ENCODE assay signal across 20 cellular contexts in the genomic region with DNA sequence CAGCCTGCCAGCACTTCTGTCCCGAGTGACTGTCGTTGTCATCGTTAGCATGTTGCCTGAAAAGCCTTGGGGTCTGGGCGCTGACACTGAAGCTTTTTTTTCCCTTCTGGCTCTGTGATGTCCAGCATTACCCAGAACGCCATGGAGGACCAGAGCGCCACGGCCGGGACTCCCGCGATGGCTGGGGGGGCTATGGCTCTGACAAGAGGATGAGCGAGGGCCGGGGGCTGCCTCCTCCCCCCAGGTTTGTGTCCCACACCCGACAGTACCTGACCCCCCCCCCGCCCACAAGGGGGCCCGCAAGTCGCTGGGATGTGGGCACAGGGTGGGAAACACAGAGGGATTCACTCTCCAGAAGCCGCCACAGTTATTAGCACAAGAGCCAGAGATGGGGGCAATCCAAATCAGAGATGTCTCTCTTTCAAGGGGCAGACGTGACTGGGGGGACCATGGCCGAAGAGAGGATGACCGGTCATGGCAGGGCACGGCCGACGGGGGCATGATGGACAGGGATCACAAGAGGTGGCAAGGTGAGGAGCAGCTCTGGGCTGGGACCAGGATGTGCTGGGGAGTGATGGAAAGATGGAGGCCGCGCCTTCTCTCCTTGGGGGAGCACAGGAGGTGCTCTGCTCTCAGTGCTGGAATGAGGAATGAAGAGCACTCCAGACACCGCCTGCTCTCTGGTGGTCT. TPM values are rescaled to one million over a fixed set of nuclear protein-coding genes. Genes with fewer than 3 reads are reported as not detected.
DNase-seq lines count a peak whose midpoint lies in the region; ATAC-seq and TF ChIP-seq lines count a peak whose summit lies in the region.
"Had no signal": no experiment of that assay in that cellular context is flagged by ENCODE, and none has a peak within 500 bp of the region (broad histone marks: within the 10 kb centered on the region; RNA-seq: fewer than 3 reads in every experiment).

No MANE protein-coding gene starts in this region.

- H3K27me3 Mint-ChIP-seq in WTC11 (ENCODE audit: low read depth): no peaks in the 10 kb centered on the region
- no peaks in the 10 kb centered on the region for H3K27me3 Mint-ChIP-seq in stimulated activated naive B cell treated with anti-CD40 and anti-IgM and Interleukin-4, amounts not matched to agents 10 μg/mL and 1 μg/mL and 100 μg/mL, for 72 hours

- peaks cover 11% of the 10 kb centered on the region for H3K4me1 Mint-ChIP-seq in WTC11
- peaks cover 0 to 6% of the 10 kb centered on the region in 2 donors for H3K4me1 Mint-ChIP-seq in stimulated activated naive B cell treated with anti-CD40 and anti-IgM and Interleukin-4, amounts not matched to agents 10 μg/mL and 1 μg/mL and 100 μg/mL, for 72 hours

- no peaks in the 10 kb centered on the region for H3K9me3 Mint-ChIP-seq in WTC11
- no peaks in the 10 kb centered on the region for H3K9me3 Mint-ChIP-seq in stimulated activated naive B cell treated with anti-CD40 and anti-IgM and Interleukin-4, amounts not matched to agents 10 μg/mL and 1 μg/mL and 100 μg/mL, for 72 hours
- H3K9me3 Mint-ChIP-seq: T-helper 2 cell treated with Interferon-gamma antibody and Interleukin-4, amounts not matched to agents 5 μg/mL and 100 μg/mL, for 36 hours had no signal

- ATAC-seq in Right ventricle myocardium superior (ENCODE audit: poor library complexity) (no peak), Right ventricle myocardium inferior (no peak), WTC11 (no peak; the same call in 1 of the 2 replicates), GM19467 (IDR thresholded peaks at IDR 0.05; ENCODE audit: unreplicated experiment) (no peak)
- no peak for ATAC-seq in stimulated activated naive B cell treated with anti-CD40 and anti-IgM and Interleukin-4, amounts not matched to agents 10 μg/mL and 1 μg/mL and 100 μg/mL, for 72 hours (replicated peaks)
- ATAC-seq: upper lobe of right lung had no signal

- no peaks in the 10 kb centered on the region for H3K9me3 ChIP-seq in liver (ENCODE audit: control insufficient read depth in 4 of 4, low read length in 3 of 4)
- no peaks in the 10 kb centered on the region for H3K9me3 ChIP-seq in A673 (ENCODE audit: low read depth, low read length, poor library complexity, severe bottlenecking)
- H3K9me3 ChIP-seq: BLaER1, upper lobe of right lung had no signal

- CTCF ChIA-PET in WTC11 (lab: Charles Lee): interaction anchor here (0.9 to 4.1 kb wide), 3 partner anchors 20 to 22 kb away, joined by 3 to 15 read pairs (median 7); a partner anchor contains a TSS
- CTCF ChIA-PET in A673 (lab: Charles Lee): no interaction called here

- TF ChIP-seq CTCF in WTC11 (IDR thresholded peaks at IDR 0.05) (no peak), liver (IDR thresholded peaks at IDR 0.05; ENCODE audit: low read depth, low read length, missing input control) (no peak), A673 (conservative IDR thresholded peaks at IDR 0.05; ENCODE audit: low read depth, low read length) (no peak)

- H3K9ac ChIP-seq in liver (ENCODE audit: low read depth in 1 of 2, low read length in 2 of 2): no peak overlapping the region
- H3K9ac ChIP-seq: BLaER1 had no signal

- no peak overlapping the region for H3K4me3 Mint-ChIP-seq in WTC11
- H3K4me3 Mint-ChIP-seq in stimulated activated naive B cell treated with anti-CD40 and anti-IgM and Interleukin-4, amounts not matched to agents 10 μg/mL and 1 μg/mL and 100 μg/mL, for 72 hours: no peak overlapping the region
- H3K4me3 Mint-ChIP-seq: T-helper 2 cell treated with Interferon-gamma antibody and Interleukin-4, amounts not matched to agents 5 μg/mL and 100 μg/mL, for 36 hours had no signal

- H3K36me3 ChIP-seq in liver (ENCODE audit: control insufficient read depth in 4 of 4, insufficient read depth in 3 of 4, low read depth in 1 of 4, low read length in 3 of 4): peaks cover 27 to 75% (median 52%) of the 10 kb centered on the region in 4 donors
- peaks cover 78% of the 10 kb centered on the region for H3K36me3 ChIP-seq in A673 (ENCODE audit: insufficient read depth, low read length, poor library complexity, severe bottlenecking)

- no TSS peak for BruUV-seq in A673 (replicated peaks; lab: Mats Ljungman, UMichigan)

- TF ChIP-seq RAD21 in liver (IDR thresholded peaks at IDR 0.05): no peak

- POLR2A ChIA-PET in WTC11 (lab: Charles Lee): interaction anchor here (0.5 kb wide), 1 partner anchor 730 kb away, joined by 4 read pairs; no protein-coding TSS in a partner anchor
- POLR2A ChIA-PET in A673 (lab: Charles Lee; ENCODE audit: low non-redundant PET): interaction anchor here (0.6 kb wide), 1 partner anchor 864 kb away, joined by 5 read pairs; a partner anchor contains a TSS

- H3K4me1 ChIP-seq in liver (ENCODE audit: control insufficient read depth in 4 of 4, insufficient read depth in 4 of 4, low read length in 3 of 4) (peaks cover 2 to 21% (median 13%) of the 10 kb centered on the region in 4 donors), A673 (ENCODE audit: insufficient read depth, low read length, poor library complexity, severe bottlenecking) (no peaks in the 10 kb centered on the region)
- H3K4me1 ChIP-seq: upper lobe of right lung had no signal

- H3K36me3 Mint-ChIP-seq in WTC11: peaks cover 66% of the 10 kb centered on the region
- H3K36me3 Mint-ChIP-seq in stimulated activated naive B cell treated with anti-CD40 and anti-IgM and Interleukin-4, amounts not matched to agents 10 μg/mL and 1 μg/mL and 100 μg/mL, for 72 hours: peaks cover 37 to 65% of the 10 kb centered on the region in 2 donors

- intact Hi-C loops in Right ventricle myocardium superior (cut with DNase I): no loop called here
- intact Hi-C loops in Right ventricle myocardium inferior (cut with DNase I): no loop called here
- intact Hi-C loops in A673 (cut with micrococcal nuclease; ENCODE audit: unreplicated experiment): no loop called here

- peak overlapping the region; percentile 86; the same call in 1 of the 2 replicates for H3K27ac Mint-ChIP-seq in WTC11
- peak overlapping the region; percentile 65 for H3K27ac Mint-ChIP-seq in stimulated activated naive B cell treated with anti-CD40 and anti-IgM and Interleukin-4, amounts not matched to agents 10 μg/mL and 1 μg/mL and 100 μg/mL, for 72 hours
- H3K27ac Mint-ChIP-seq: T-helper 2 cell treated with Interferon-gamma antibody and Interleukin-4, amounts not matched to agents 5 μg/mL and 100 μg/mL, for 36 hours had no signal

- H3K27ac ChIP-seq in liver (ENCODE audit: low read depth in 1 of 2, low read length in 2 of 2): peak overlapping the region; percentile 16 to 84
- no peak overlapping the region for H3K27ac ChIP-seq in A673 (ENCODE audit: low read depth, low read length, poor library complexity, severe bottlenecking)
- H3K27ac ChIP-seq: BLaER1, upper lobe of right lung had no signal

- H3K4me3 ChIP-seq in liver (ENCODE audit: low read depth in 1 of 3, low read length in 3 of 3) (no peak overlapping the region), A673 (ENCODE audit: low read depth, low read length, poor library complexity, severe bottlenecking) (no peak overlapping the region)
- H3K4me3 ChIP-seq: BLaER1, upper lobe of right lung had no signal

- DNase-seq in Right ventricle myocardium superior (peak; percentile 33), Right ventricle myocardium inferior (ENCODE audit: missing footprints) (no peak), WTC11 (ENCODE audit: low spot score) (no peak), NCI-H446 treated with DMSO at 0.1 percent for 48 hours (lab: John Stamatoyannopoulos, UW) (no peak), A673 (ENCODE audit: low spot score) (no peak)
- no peak for DNase-seq in stimulated activated naive B cell treated with anti-CD40 and anti-IgM and Interleukin-4, amounts not matched to agents 10 μg/mL and 1 μg/mL and 100 μg/mL, for 72 hours
- DNase-seq: activated CD4-positive, alpha-beta T cell treated with anti-CD3 and anti-CD28 coated beads, Interleukin-2, amount 50 U/mL, for 48 hours; activated CD8-positive, alpha-beta memory T cell treated with anti-CD3 and anti-CD28 coated beads, Interleukin-2, amount 50 U/mL, for 48 hours; activated gamma-delta T cell treated with Interleukin-2 at 50 U/mL for 16 hours; amygdala; KBM-7; NCI-H146; NCI-H524; NK-92 treated with Interleukin-12 subunit alpha and Interleukin-12 subunit beta, amount 100 ng/mL, for 24 hours; retina; upper lobe of right lung had no signal

- 92% methylated on average over 26 of the region's 26 CpGs for WGBS in liver

- no peaks in the 10 kb centered on the region for H3K27me3 ChIP-seq in liver (ENCODE audit: control insufficient read depth in 4 of 4, insufficient read depth in 4 of 4, low read length in 3 of 4)
- no peaks in the 10 kb centered on the region for H3K27me3 ChIP-seq in A673 (replicated peaks; ENCODE audit: insufficient read depth, low read depth, low read length, poor library complexity)
- H3K27me3 ChIP-seq: BLaER1, upper lobe of right lung had no signal

TF ChIP-seq in liver, 16 proteins besides CTCF, POLR2A, EP300 and RAD21 (continues in another document):
- no peak for TF ChIP-seq NR2F2 (IDR thresholded peaks at IDR 0.05)
- TF ChIP-seq, protein P1, sequence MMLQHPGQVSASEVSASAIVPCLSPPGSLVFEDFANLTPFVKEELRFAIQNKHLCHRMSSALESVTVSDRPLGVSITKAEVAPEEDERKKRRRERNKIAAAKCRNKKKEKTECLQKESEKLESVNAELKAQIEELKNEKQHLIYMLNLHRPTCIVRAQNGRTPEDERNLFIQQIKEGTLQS (IDR thresholded peaks at IDR 0.05): no peak

RNA-seq across cellular contexts. Expression of a gene that starts 13.2 kb away (rescaled TPM):
- total RNA-seq in Right ventricle myocardium superior (165 TPM), Right ventricle myocardium inferior (172 TPM), WTC11 (2021) (30.0 to 32.8 TPM (median 32.5 TPM) in 3 replicates), liver (10 to 100 TPM; 11.5 to 19.0 TPM), A673 (2021) (36.3 and 43.6 TPM in 2 replicates)
- polyA plus RNA-seq in liver: 10 to 100 TPM; 42.7 to 84.0 TPM

RNA-seq across cellular contexts. Expression of a gene that starts 13.8 kb away (rescaled TPM):
- total RNA-seq in Right ventricle myocardium superior (3.5 TPM), Right ventricle myocardium inferior (3.9 TPM), WTC11 (2021) (11.8 to 19.1 TPM (median 15.5 TPM) in 3 replicates), liver (1 to 10 TPM; 1.3 to 1.4 TPM), A673 (2021) (5.7 and 8.2 TPM in 2 replicates)
- polyA plus RNA-seq in liver: 1 to 10 TPM; 2.4 to 2.5 TPM

RNA-seq across cellular contexts. Expression of a gene that starts 23.0 kb away (rescaled TPM):
- total RNA-seq in Right ventricle myocardium superior (367 TPM), Right ventricle myocardium inferior (435 TPM), WTC11 (2021) (1,080 to 1,240 TPM (median 1,178 TPM) in 3 replicates), liver (100 to 1,000 TPM in 1 of 2 donors, 10 to 100 TPM in 1; 47.2 to 251 TPM), A673 (2021) (984 and 992 TPM in 2 replicates)
- polyA plus RNA-seq in liver: 100 to 1,000 TPM; 390 to 556 TPM

RNA-seq across cellular contexts. Expression of a gene that starts 44.2 kb away (rescaled TPM):
- total RNA-seq in Right ventricle myocardium superior (61.9 TPM), Right ventricle myocardium inferior (59.8 TPM), WTC11 (2021) (106 to 141 TPM (median 110 TPM) in 3 replicates), liver (10 to 100 TPM; 52.1 to 65.0 TPM), A673 (2021) (158 and 171 TPM in 2 replicates)
- polyA plus RNA-seq in liver: 10 to 100 TPM; 16.5 to 24.8 TPM

RNA-seq across cellular contexts. Expression of a gene that starts 44.5 kb away (rescaled TPM):
- 48.7 TPM for total RNA-seq in Right ventricle myocardium superior
- 43.7 TPM for total RNA-seq in Right ventricle myocardium inferior
- 70.0 to 100 TPM (median 77.8 TPM) in 3 replicates for total RNA-seq in WTC11 (2021)
- total RNA-seq in liver: 10 to 100 TPM; 25.8 to 57.8 TPM
- polyA plus RNA-seq in liver: 10 to 100 TPM; 18.7 to 31.2 TPM
- 124 and 153 TPM in 2 replicates for total RNA-seq in A673 (2021)
